21 cellular contexts compared by ENCODE assay signal in the genomic region with DNA sequence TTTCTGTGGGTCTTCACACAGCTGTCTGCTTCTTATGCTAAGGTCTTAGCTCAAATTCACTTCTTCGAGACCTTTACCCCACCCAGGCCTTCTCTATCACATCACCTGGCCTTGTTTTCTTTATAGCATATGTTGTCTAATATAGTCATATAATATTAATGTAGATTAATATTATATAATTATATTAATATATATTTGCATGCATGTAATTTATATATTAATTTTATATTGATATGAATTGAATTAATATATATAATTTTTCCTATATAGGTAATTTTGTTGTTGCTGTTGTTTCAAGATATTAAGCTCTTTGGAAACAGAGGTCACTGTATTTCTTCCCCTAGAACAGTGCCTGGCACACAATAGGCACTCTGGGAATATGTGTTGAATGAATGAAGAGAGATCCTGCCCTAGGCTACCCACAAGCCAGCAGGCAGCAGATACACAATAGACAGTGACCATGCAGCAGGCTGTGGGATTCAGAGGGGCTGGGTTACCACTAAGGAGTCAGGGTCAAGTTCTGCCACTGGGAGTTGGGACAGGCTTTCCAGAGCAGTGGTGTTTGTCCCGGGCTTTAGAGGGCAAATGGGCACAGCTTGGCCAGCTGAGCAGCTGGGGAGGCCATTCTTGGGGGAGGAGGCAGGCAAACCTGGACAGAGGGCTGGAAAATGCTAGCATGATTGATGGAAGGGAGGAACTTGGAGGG.
"Had no signal": no experiment of that assay in that cellular context is flagged by ENCODE, and none has a peak within 500 bp of the region (broad histone marks: within the 10 kb centered on the region; RNA-seq: fewer than 3 reads in every experiment).

No MANE protein-coding gene starts in this region.

- H3K4me3 ChIP-seq: body of pancreas, dorsolateral prefrontal cortex, lower lobe of right lung, pancreas, tibial nerve had no signal

- H3K27me3 Mint-ChIP-seq: activated CD4-positive, alpha-beta T cell treated with anti-CD3 and anti-CD28 coated beads, Interleukin-2, amount 10 ng/mL, durations not matched to agents 24 days and 14 days; activated CD8-positive, alpha-beta T cell treated with anti-CD3 and anti-CD28 coated beads for 36 hours; T-cell had no signal

- H3K27ac Mint-ChIP-seq: activated CD4-positive, alpha-beta T cell treated with anti-CD3 and anti-CD28 coated beads, Interleukin-2, amount 10 ng/mL, durations not matched to agents 24 days and 14 days; activated CD8-positive, alpha-beta T cell treated with anti-CD3 and anti-CD28 coated beads for 36 hours; activated naive CD4-positive, alpha-beta T cell treated with anti-CD3 and anti-CD28 coated beads for 36 hours; endodermal cell; T-cell had no signal

- ATAC-seq: activated CD8-positive, alpha-beta T cell treated with anti-CD3 and anti-CD28 coated beads for 36 hours; body of pancreas; foreskin keratinocyte; lower lobe of right lung; pancreas; sciatic nerve; SK-N-SH treated with all-trans-retinoic acid at 6 μM for 48 hours; T-cell had no signal

- H3K27me3 ChIP-seq: body of pancreas, dorsolateral prefrontal cortex, foreskin keratinocyte, pancreas, tibial nerve had no signal

- H3K27ac ChIP-seq: body of pancreas, dorsolateral prefrontal cortex, foreskin keratinocyte, lower lobe of right lung, pancreas, tibial nerve had no signal

- H3K4me1 ChIP-seq: tibial nerve had no signal

- H3K9me3 ChIP-seq: body of pancreas, lower lobe of right lung, pancreas, tibial nerve had no signal

- H3K4me3 Mint-ChIP-seq: activated CD4-positive, alpha-beta T cell treated with anti-CD3 and anti-CD28 coated beads, Interleukin-2, amount 10 ng/mL, durations not matched to agents 24 days and 14 days; activated CD8-positive, alpha-beta T cell treated with anti-CD3 and anti-CD28 coated beads for 36 hours; activated naive CD4-positive, alpha-beta T cell treated with anti-CD3 and anti-CD28 coated beads for 36 hours; endodermal cell; T-cell had no signal

- DNase-seq: activated CD4-positive, alpha-beta T cell treated with anti-CD3 and anti-CD28 coated beads, Interleukin-2, amount 10 ng/mL, durations not matched to agents 24 days and 14 days; activated CD4-positive, CD25-positive, alpha-beta regulatory T cell; activated CD8-positive, alpha-beta T cell treated with anti-CD3 and anti-CD28 coated beads for 36 hours; activated naive CD4-positive, alpha-beta T cell treated with anti-CD3 and anti-CD28 coated beads for 36 hours; activated T-cell treated with anti-CD3 and anti-CD28 coated beads, Interleukin-2, amount 50 U/mL, for 1 hour; central memory CD4-positive, alpha-beta T cell; endodermal cell; foreskin keratinocyte; glutamatergic neuron; hippocampal formation; stimulated activated CD4-positive, alpha-beta T cell treated with anti-CD3 and anti-CD28 coated beads, Interleukin-4, amount 100 ng/mL, for 4 hours; stimulated activated naive CD4-positive, alpha-beta T cell; substantia nigra; T-cell had no signal

- H3K4me1 Mint-ChIP-seq: activated CD4-positive, alpha-beta T cell treated with anti-CD3 and anti-CD28 coated beads, Interleukin-2, amount 10 ng/mL, durations not matched to agents 24 days and 14 days had no signal

- H3K9me3 Mint-ChIP-seq: activated CD4-positive, alpha-beta T cell treated with anti-CD3 and anti-CD28 coated beads, Interleukin-2, amount 10 ng/mL, durations not matched to agents 24 days and 14 days; activated CD8-positive, alpha-beta T cell treated with anti-CD3 and anti-CD28 coated beads for 36 hours; activated naive CD4-positive, alpha-beta T cell treated with anti-CD3 and anti-CD28 coated beads for 36 hours; endodermal cell; T-cell had no signal
